ENCODE assay signal across 25 cellular contexts in the genomic region with DNA sequence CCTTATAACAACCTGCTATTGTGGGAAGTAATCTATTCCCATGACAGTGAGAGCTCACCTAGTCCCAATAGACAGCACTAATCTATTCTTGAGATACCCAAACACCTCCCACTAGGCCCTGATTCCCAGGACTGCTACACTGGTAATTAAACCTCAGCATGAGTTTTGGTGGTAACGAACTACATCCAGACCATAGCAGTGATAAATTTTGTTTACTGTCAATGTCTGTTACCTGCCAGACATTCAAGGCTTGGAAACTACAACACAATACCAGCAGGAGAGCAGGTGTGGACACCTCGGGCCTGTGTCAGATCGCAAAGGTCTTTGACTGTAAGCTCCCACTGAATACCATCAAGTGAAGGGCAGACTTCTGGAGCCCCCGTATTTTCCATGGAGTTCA.
"Had no signal": no experiment of that assay in that cellular context is flagged by ENCODE, and none has a peak within 500 bp of the region (broad histone marks: within the 10 kb centered on the region; RNA-seq: fewer than 3 reads in every experiment).

No MANE protein-coding gene starts in this region.

- H3K4me3 ChIP-seq: breast epithelium, esophagus squamous epithelium, spleen, suprapubic skin, tibial artery had no signal

- H3K4me1 Mint-ChIP-seq: activated CD4-positive, alpha-beta memory T cell treated with anti-CD3 and anti-CD28 coated beads, Interleukin-2, amount 10 ng/mL, durations not matched to agents 7 days and 5 days; activated CD4-positive, alpha-beta T cell treated with anti-CD3 and anti-CD28 coated beads, Interleukin-2, amount 10 ng/mL, durations not matched to agents 7 days and 5 days; activated T-helper 17 cell treated with anti-CD3 and anti-CD28 coated beads, Interleukin-2, amount 50 U/mL, for 72 hours; central memory CD8-positive, alpha-beta T cell; naive thymus-derived CD8-positive, alpha-beta T cell had no signal

- H3K36me3 ChIP-seq: breast epithelium, esophagus squamous epithelium, spleen, suprapubic skin, tibial artery had no signal

- H3K27me3 Mint-ChIP-seq: activated CD4-positive, alpha-beta memory T cell treated with anti-CD3 and anti-CD28 coated beads, Interleukin-2, amount 10 ng/mL, durations not matched to agents 7 days and 5 days; activated CD4-positive, alpha-beta T cell treated with anti-CD3 and anti-CD28 coated beads, Interleukin-2, amount 10 ng/mL, durations not matched to agents 7 days and 5 days; activated T-helper 17 cell treated with anti-CD3 and anti-CD28 coated beads, Interleukin-2, amount 50 U/mL, for 72 hours; central memory CD8-positive, alpha-beta T cell; dendritic cell treated with granulocyte-macrophage colony-stimulating factor and Interleukin-4, amounts not matched to agents 40 ng/mL and 50 ng/mL, for 4 days; naive thymus-derived CD8-positive, alpha-beta T cell had no signal

- H3K27ac ChIP-seq: breast epithelium, epithelial cell of prostate, esophagus squamous epithelium, spleen, suprapubic skin, tibial artery had no signal

- DNase-seq: activated CD4-positive, alpha-beta memory T cell treated with anti-CD3 and anti-CD28 coated beads, Interleukin-2, amount 10 ng/mL, durations not matched to agents 7 days and 5 days; activated CD4-positive, alpha-beta T cell treated with anti-CD3 and anti-CD28 coated beads for 1 hour; activated CD4-positive, alpha-beta T cell treated with anti-CD3 and anti-CD28 coated beads, Interleukin-2, amount 10 ng/mL, durations not matched to agents 7 days and 5 days; activated CD8-positive, alpha-beta memory T cell treated with anti-CD3 and anti-CD28 coated beads, Interleukin-2, amount 50 U/mL, for 48 hours; activated gamma-delta T cell treated with Interleukin-2 at 50 U/mL for 16 hours; activated naive CD4-positive, alpha-beta T cell treated with anti-CD3 and anti-CD28 coated beads, Interleukin-2, amount 50 U/mL, for 16 hours; activated T-cell treated with anti-CD3 and anti-CD28 coated beads, Interleukin-2, amount 50 U/mL, for 4 hours; amygdala; esophagus squamous epithelium; mammary epithelial cell; midbrain; naive thymus-derived CD8-positive, alpha-beta T cell; right cardiac atrium; spleen; stimulated activated naive CD4-positive, alpha-beta T cell; T-helper 2 cell; tibial artery had no signal

- FAIRE-seq: endometrium, frontal cortex had no signal

- H3K9me3 Mint-ChIP-seq: activated CD4-positive, alpha-beta memory T cell treated with anti-CD3 and anti-CD28 coated beads, Interleukin-2, amount 10 ng/mL, durations not matched to agents 7 days and 5 days; activated CD4-positive, alpha-beta T cell treated with anti-CD3 and anti-CD28 coated beads, Interleukin-2, amount 10 ng/mL, durations not matched to agents 7 days and 5 days; activated T-helper 17 cell treated with anti-CD3 and anti-CD28 coated beads, Interleukin-2, amount 50 U/mL, for 72 hours; dendritic cell treated with granulocyte-macrophage colony-stimulating factor and Interleukin-4, amounts not matched to agents 40 ng/mL and 50 ng/mL, for 4 days had no signal

- H3K27me3 ChIP-seq: breast epithelium, esophagus squamous epithelium, spleen, suprapubic skin, tibial artery had no signal

- H3K4me3 Mint-ChIP-seq: activated CD4-positive, alpha-beta memory T cell treated with anti-CD3 and anti-CD28 coated beads, Interleukin-2, amount 10 ng/mL, durations not matched to agents 7 days and 5 days; activated CD4-positive, alpha-beta T cell treated with anti-CD3 and anti-CD28 coated beads, Interleukin-2, amount 10 ng/mL, durations not matched to agents 7 days and 5 days; activated T-cell treated with anti-CD3 and anti-CD28 coated beads, Interleukin-2, amount 50 U/mL, for 4 hours; activated T-helper 17 cell treated with anti-CD3 and anti-CD28 coated beads, Interleukin-2, amount 50 U/mL, for 72 hours; central memory CD8-positive, alpha-beta T cell; dendritic cell treated with granulocyte-macrophage colony-stimulating factor and Interleukin-4, amounts not matched to agents 40 ng/mL and 50 ng/mL, for 4 days; naive thymus-derived CD8-positive, alpha-beta T cell had no signal

- H3K9me3 ChIP-seq: breast epithelium, esophagus squamous epithelium, spleen, suprapubic skin, tibial artery had no signal

- H3K36me3 Mint-ChIP-seq: naive thymus-derived CD8-positive, alpha-beta T cell had no signal

- H3K27ac Mint-ChIP-seq: activated CD4-positive, alpha-beta memory T cell treated with anti-CD3 and anti-CD28 coated beads, Interleukin-2, amount 10 ng/mL, durations not matched to agents 7 days and 5 days; activated CD4-positive, alpha-beta T cell treated with anti-CD3 and anti-CD28 coated beads, Interleukin-2, amount 10 ng/mL, durations not matched to agents 7 days and 5 days; activated T-helper 17 cell treated with anti-CD3 and anti-CD28 coated beads, Interleukin-2, amount 50 U/mL, for 72 hours; dendritic cell treated with granulocyte-macrophage colony-stimulating factor and Interleukin-4, amounts not matched to agents 40 ng/mL and 50 ng/mL, for 4 days; naive thymus-derived CD8-positive, alpha-beta T cell had no signal

- H3K4me1 ChIP-seq: breast epithelium, spleen, suprapubic skin had no signal
